32 cellular contexts compared by ENCODE assay signal in genomic region chr20:10771435-10772140, GRCh38.
DNase-seq lines count a peak whose midpoint lies in the region; ATAC-seq, FAIRE-seq and TF ChIP-seq lines count a peak whose summit lies in the region.
"Had no signal": no experiment of that assay in that cellular context is flagged by ENCODE, and none has a peak within 500 bp of the region (broad histone marks: within the 10 kb centered on the region; RNA-seq: fewer than 3 reads in every experiment).

No MANE protein-coding gene starts in this region.

- no peaks in the 10 kb centered on the region for H3K36me3 ChIP-seq in keratinocyte (ENCODE audit: control insufficient read depth in 2 of 2, extremely low read depth in 1 of 2, insufficient read depth in 2 of 2, low read length in 2 of 2)
- H3K36me3 ChIP-seq: esophagus squamous epithelium, gastroesophageal sphincter, Peyer's patch, upper lobe of right lung had no signal

- no peak overlapping the region for H2AFZ ChIP-seq in keratinocyte (ENCODE audit: control insufficient read depth, low read length)
- H2AFZ ChIP-seq: GM23338, hepatocyte had no signal

- dilution Hi-C loops in keratinocyte (cut with MboI; ENCODE audit: extremely low pct_ligation_motif_present, low sequenced_read_pairs): no loop called here

- CTCF ChIA-PET in RWPE1 (lab: Yijun Ruan, JAX): interaction anchor here (0.6 kb wide), 2 partner anchors 104 to 235 kb away, joined by 3 read pairs; no protein-coding TSS in a partner anchor

- no peaks in the 10 kb centered on the region for H3K9me1 ChIP-seq in keratinocyte (ENCODE audit: control insufficient read depth, extremely low read depth, insufficient read depth, low read length)

- DNase-seq in EH (ENCODE audit: low read depth) (peak; percentile 19), RWPE1 (ENCODE audit: low spot score) (peak; percentile 28), choroid plexus epithelial cell (ENCODE audit: low read depth) (peak; percentile 8), keratinocyte (ENCODE audit: low read depth, low spot score) (no peak), NCI-H1694 treated with DMSO at 0.1 percent for 48 hours (lab: John Stamatoyannopoulos, UW) (no peak)
- DNase-seq in effector CD4-positive, alpha-beta T cell: no peak
- DNase-seq: activated CD8-positive, alpha-beta T cell treated with anti-CD3 and anti-CD28 coated beads, Interleukin-2, amount 10 ng/mL, durations not matched to agents 7 days and 5 days; activated naive CD4-positive, alpha-beta T cell treated with anti-CD3 and anti-CD28 coated beads, Interleukin-2, amount 10 ng/mL, durations not matched to agents 7 days and 5 days; C1 segment of cervical spinal cord; cortex of kidney; DMS153; effector memory CD8-positive, alpha-beta T cell; esophagus squamous epithelium; KBM-7; mucosa of descending colon; natural killer cell; NCI-H1092 treated with DMSO at 0.1 percent for 48 hours; NCI-H2029 treated with DMSO at 0.1 percent for 48 hours; NCI-H226; occipital lobe; Peyer's patch; stimulated activated naive B cell treated with anti-CD40 and anti-IgM and Interleukin-4, amounts not matched to agents 10 μg/mL and 1 μg/mL and 100 μg/mL, for 72 hours; substantia nigra; SW 1271; T-helper 9 cell; upper lobe of right lung had no signal

- POLR2A ChIA-PET in RWPE1 (lab: Yijun Ruan, JAX; ENCODE audit: low non-redundant PET): no interaction called here

- ATAC-seq in GM19328 (IDR thresholded peaks at IDR 0.05; ENCODE audit: unreplicated experiment): no peak
- ATAC-seq: activated CD8-positive, alpha-beta T cell treated with anti-CD3 and anti-CD28 coated beads, Interleukin-2, amount 10 ng/mL, durations not matched to agents 7 days and 5 days; effector memory CD8-positive, alpha-beta T cell; gastroesophageal sphincter; GM23338; mucosa of descending colon; natural killer cell; stimulated activated naive B cell treated with anti-CD40 and anti-IgM and Interleukin-4, amounts not matched to agents 10 μg/mL and 1 μg/mL and 100 μg/mL, for 72 hours; upper lobe of right lung had no signal

- TF ChIP-seq CTCF in RWPE1 (conservative IDR thresholded peaks at IDR 0.05; ENCODE audit: low read depth) (no peak), choroid plexus epithelial cell (conservative IDR thresholded peaks at IDR 0.05; ENCODE audit: low read depth, low read length) (no peak), keratinocyte (optimal IDR thresholded peaks at IDR 0.05 in 1 of 3, IDR thresholded peaks at IDR 0.05 in 1 of 3, conservative IDR thresholded peaks at IDR 0.05 in 1 of 3; ENCODE audit: extremely low read depth in 1 of 3, insufficient read depth in 2 of 3, low read length in 3 of 3) (no peak)

- no peaks in the 10 kb centered on the region for H4K20me1 ChIP-seq in keratinocyte (ENCODE audit: control insufficient read depth, extremely low read depth, insufficient read depth, low read length)

- H3K9me3 ChIP-seq in keratinocyte (ENCODE audit: control insufficient read depth, low read depth, low read length): no peaks in the 10 kb centered on the region
- H3K9me3 ChIP-seq: esophagus squamous epithelium, gastroesophageal sphincter, mucosa of descending colon, Peyer's patch, upper lobe of right lung had no signal

- no peaks in the 10 kb centered on the region for H3K79me2 ChIP-seq in keratinocyte (ENCODE audit: control insufficient read depth, insufficient read depth, low read length)
- H3K79me2 ChIP-seq: hepatocyte had no signal

- peak; percentile 76 for FAIRE-seq in keratinocyte (lab: Jason Lieb, UNC)
- FAIRE-seq: HTR-8/SVneo had no signal

- H3K27me3 ChIP-seq in keratinocyte (ENCODE audit: control insufficient read depth, extremely low read depth, insufficient read depth, low read length): no peaks in the 10 kb centered on the region
- H3K27me3 ChIP-seq: esophagus squamous epithelium, gastroesophageal sphincter, hepatocyte, Peyer's patch, upper lobe of right lung had no signal

- H3K4me1 ChIP-seq in keratinocyte (ENCODE audit: control insufficient read depth, extremely low read depth, insufficient read depth, low read length): peaks cover 11% of the 10 kb centered on the region
- H3K4me1 ChIP-seq: gastroesophageal sphincter, Peyer's patch, upper lobe of right lung had no signal

- H3K9ac ChIP-seq in keratinocyte (ENCODE audit: control insufficient read depth, extremely low read depth, insufficient read depth, low read length): no peak overlapping the region

- H3K4me2 ChIP-seq in keratinocyte (ENCODE audit: control insufficient read depth, extremely low read depth, insufficient read depth, low read depth, low read length): no peak overlapping the region
- H3K4me2 ChIP-seq: GM23338, hepatocyte had no signal

- no peak overlapping the region for H3K4me3 ChIP-seq in choroid plexus epithelial cell (ENCODE audit: low read depth, low read length)
- H3K4me3 ChIP-seq in keratinocyte (ENCODE audit: control insufficient read depth in 2 of 3, extremely low read depth in 1 of 3, insufficient read depth in 2 of 3, low read depth in 1 of 3, low read length in 3 of 3): no peak overlapping the region
- H3K4me3 ChIP-seq: esophagus squamous epithelium, gastroesophageal sphincter, GM23338, hepatocyte, lung, mucosa of descending colon, Peyer's patch, upper lobe of right lung had no signal

- H3K27ac ChIP-seq in RWPE1 (no peak overlapping the region), keratinocyte (ENCODE audit: control insufficient read depth, insufficient read depth, low read length) (no peak overlapping the region)
- H3K27ac ChIP-seq: gastroesophageal sphincter, hepatocyte, Peyer's patch, upper lobe of right lung had no signal

Comparison
In these comparisons a context has a peak if more than half of its experiments do, and no peak if none do; other contexts are left out.
1. DNase-seq: peak in EH (single experiment), RWPE1 (single experiment) and choroid plexus epithelial cell (single experiment); none in keratinocyte (single experiment), NCI-H1694 treated with DMSO at 0.1 percent for 48 hours (single experiment) and effector CD4-positive, alpha-beta T cell (single experiment).